In the genomic region with DNA sequence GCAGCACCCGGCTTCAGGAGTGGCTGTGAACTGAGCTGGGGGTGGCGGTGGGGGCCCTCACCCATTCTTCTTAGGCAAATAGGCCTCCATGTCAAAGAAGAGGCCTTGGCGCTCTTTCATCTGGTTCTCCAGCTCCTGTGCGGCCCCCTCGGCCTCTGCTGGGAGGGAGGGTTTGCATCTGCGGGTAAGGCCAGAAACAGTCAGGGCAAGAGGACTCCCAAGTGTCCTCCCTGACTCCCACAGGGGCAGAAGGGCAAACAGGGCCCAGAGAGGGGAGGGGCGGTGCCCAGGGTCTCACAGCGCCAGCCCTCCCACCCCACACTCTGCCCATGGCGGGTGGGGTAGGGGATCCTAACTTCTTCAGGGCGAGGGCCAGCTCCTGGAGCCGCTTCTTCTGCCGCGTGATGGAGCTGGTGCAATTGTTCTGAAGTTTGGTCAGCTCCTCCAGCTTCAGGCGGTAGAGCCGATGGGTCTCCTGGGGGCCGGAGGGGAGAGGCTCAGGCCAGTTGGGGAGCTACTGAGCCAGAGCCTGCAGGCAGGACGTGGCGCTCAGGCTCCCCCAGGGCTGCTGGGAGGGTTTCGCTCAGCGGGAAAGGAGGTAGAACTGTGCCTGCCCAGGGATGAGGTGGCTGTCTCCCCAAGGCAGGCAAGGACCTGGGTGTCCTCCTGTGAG, we compare ENCODE assay signal across 1 cellular context.
TF ChIP-seq lines count a peak whose summit lies in the region.

No MANE protein-coding gene starts in this region.

TF ChIP-seq in H1, 55 proteins besides CTCF, POLR2A, EP300 and RAD21:
- TF ChIP-seq SIX5 (IDR thresholded peaks at IDR 0.05; ENCODE audit: low read depth, low read length) = no peak
- no peak for TF ChIP-seq TCF12 (IDR thresholded peaks at IDR 0.05; ENCODE audit: low read depth, low read length)
- TF ChIP-seq RFX5 (IDR thresholded peaks at IDR 0.05; ENCODE audit: borderline replicate concordance, low read depth, low read length) = no peak
- no peak for TF ChIP-seq JUND (IDR thresholded peaks at IDR 0.05; ENCODE audit: low read length)
- TF ChIP-seq KDM5A (IDR thresholded peaks at IDR 0.05; ENCODE audit: low read length) = no peak
- TF ChIP-seq, protein P1, sequence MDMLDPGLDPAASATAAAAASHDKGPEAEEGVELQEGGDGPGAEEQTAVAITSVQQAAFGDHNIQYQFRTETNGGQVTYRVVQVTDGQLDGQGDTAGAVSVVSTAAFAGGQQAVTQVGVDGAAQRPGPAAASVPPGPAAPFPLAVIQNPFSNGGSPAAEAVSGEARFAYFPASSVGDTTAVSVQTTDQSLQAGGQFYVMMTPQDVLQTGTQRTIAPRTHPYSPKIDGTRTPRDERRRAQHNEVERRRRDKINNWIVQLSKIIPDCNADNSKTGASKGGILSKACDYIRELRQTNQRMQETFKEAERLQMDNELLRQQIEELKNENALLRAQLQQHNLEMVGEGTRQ (IDR thresholded peaks at IDR 0.05; ENCODE audit: low read length) = no peak
- no peak for TF ChIP-seq KDM4A (IDR thresholded peaks at IDR 0.05; ENCODE audit: low read depth, low read length, severe bottlenecking)
- TF ChIP-seq EGR1 (IDR thresholded peaks at IDR 0.05; ENCODE audit: borderline replicate concordance, low read depth, low read length) = no peak
- no peak for TF ChIP-seq CBX8 (IDR thresholded peaks at IDR 0.05; ENCODE audit: borderline replicate concordance, low read depth, low read length)
